Comparison of ENCODE assay signal across 27 cellular contexts in genomic region chr14:71521238-71521637, GRCh38.
DNase-seq lines count a peak whose midpoint lies in the region; ATAC-seq and TF ChIP-seq lines count a peak whose summit lies in the region.
"Had no signal": no experiment of that assay in that cellular context is flagged by ENCODE, and none has a peak within 500 bp of the region (broad histone marks: within the 10 kb centered on the region; RNA-seq: fewer than 3 reads in every experiment).

No MANE protein-coding gene starts in this region.

- H3K27ac ChIP-seq in trophoblast cell (ENCODE audit: low read depth, low read length) (no peak overlapping the region), smooth muscle cell (ENCODE audit: low read depth) (no peak overlapping the region)
- H3K27ac ChIP-seq: C4-2B, spleen, upper lobe of left lung had no signal

- H3K14ac ChIP-seq in trophoblast cell (ENCODE audit: low read length) = no peak overlapping the region

- H3K79me2 ChIP-seq in trophoblast cell (ENCODE audit: control insufficient read depth, insufficient read depth, low read length, poor library complexity) (no peaks in the 10 kb centered on the region), smooth muscle cell (ENCODE audit: low read depth) (peaks cover 42% of the 10 kb centered on the region)

- H3K4me1 ChIP-seq in trophoblast cell (ENCODE audit: control insufficient read depth in 1 of 2, insufficient read depth in 2 of 2, low read length in 2 of 2) (peaks cover 0 to 9% of the 10 kb centered on the region in 2 experiments), smooth muscle cell (ENCODE audit: low read depth) (peaks cover 5% of the 10 kb centered on the region)
- H3K4me1 ChIP-seq: upper lobe of left lung had no signal

- no peak overlapping the region for H2BK12ac ChIP-seq in trophoblast cell (ENCODE audit: low read length)

- H2BK120ac ChIP-seq in trophoblast cell (ENCODE audit: insufficient read depth, low read length, poor library complexity) = no peak overlapping the region

- TF ChIP-seq CTCF in HFFc6 (IDR thresholded peaks at IDR 0.05) (no peak), smooth muscle cell (IDR thresholded peaks at IDR 0.05; ENCODE audit: borderline replicate concordance, insufficient read depth, poor library complexity, severe bottlenecking) (no peak)

- DNase-seq in HFFc6 = no peak
- peak; percentile 53 for DNase-seq in NCI-H69 (lab: John Stamatoyannopoulos, UW)
- peak; percentile 54 for DNase-seq in islet precursor cell
- DNase-seq in trophoblast cell = peak; percentile 19 to 77
- DNase-seq in smooth muscle cell (lab: John Stamatoyannopoulos, UW; ENCODE audit: unreplicated experiment) = no peak
- no peak for DNase-seq in NCI-H2196 (lab: John Stamatoyannopoulos, UW; ENCODE audit: unreplicated experiment)
- DNase-seq in NCI-H446 treated with DMSO at 0.1 percent for 48 hours (lab: John Stamatoyannopoulos, UW) = no peak
- DNase-seq: activated CD4-positive, alpha-beta T cell treated with anti-CD3 and anti-CD28 coated beads for 36 hours; activated effector memory CD4-positive, alpha-beta T cell treated with anti-CD3 and anti-CD28 coated beads, Interleukin-2, amount 50 U/mL, for 16 hours; activated naive CD8-positive, alpha-beta T cell treated with anti-CD3 and anti-CD28 coated beads, Interleukin-2, amount 10 ng/mL, durations not matched to agents 7 days and 5 days; activated T-cell treated with anti-CD3 and anti-CD28 coated beads for 4 hours; dermis blood vessel endothelial cell; GOT3; MG63; natural killer cell; NCI-H2081 treated with DMSO at 0.1 percent for 48 hours; NK-92 treated with Interleukin-12 subunit alpha and Interleukin-12 subunit beta, amount 100 ng/mL, for 24 hours; retina; SHP77; spleen; stimulated activated CD4-positive, alpha-beta T cell treated with anti-CD3 and anti-CD28 coated beads, Interleukin-2, amount 100 ng/mL, for 48 hours; upper lobe of left lung had no signal

- H2AFZ ChIP-seq in trophoblast cell (ENCODE audit: insufficient read depth, low read length, poor library complexity) = no peak overlapping the region
- H2AFZ ChIP-seq in smooth muscle cell (ENCODE audit: low read depth) = no peak overlapping the region

- no peaks in the 10 kb centered on the region for H3K9me3 Mint-ChIP-seq in HFFc6
- H3K9me3 Mint-ChIP-seq: central memory CD8-positive, alpha-beta T cell; natural killer cell had no signal

- H3K27me3 ChIP-seq in trophoblast cell (ENCODE audit: insufficient read depth, low read length) (no peaks in the 10 kb centered on the region), smooth muscle cell (ENCODE audit: low read depth) (no peaks in the 10 kb centered on the region)
- H3K27me3 ChIP-seq: MG63, spleen, upper lobe of left lung had no signal

- no peak overlapping the region for H3K18ac ChIP-seq in trophoblast cell (ENCODE audit: low read length)

- H3K9me3 ChIP-seq in trophoblast cell (ENCODE audit: insufficient read depth, low read depth, low read length) (no peaks in the 10 kb centered on the region), smooth muscle cell (replicated peaks; ENCODE audit: low read depth) (no peaks in the 10 kb centered on the region)
- H3K9me3 ChIP-seq: MG63, spleen, upper lobe of left lung had no signal

- H3K79me1 ChIP-seq in trophoblast cell (ENCODE audit: low read length) = no peaks in the 10 kb centered on the region

- H3K4me2 ChIP-seq in trophoblast cell (ENCODE audit: low read length) (no peak overlapping the region), smooth muscle cell (no peak overlapping the region)

- H3K4me1 Mint-ChIP-seq in HFFc6 (ENCODE audit: low read depth) = peaks cover 50% of the 10 kb centered on the region

- peaks cover 7% of the 10 kb centered on the region for H3F3A ChIP-seq in smooth muscle cell (ENCODE audit: low read depth)

- no peak overlapping the region for H4K91ac ChIP-seq in trophoblast cell (ENCODE audit: low read depth, low read length)

- H2BK5ac ChIP-seq in trophoblast cell (ENCODE audit: low read depth, low read length, poor library complexity) = no peak overlapping the region

- peak overlapping the region; percentile 25 for H3K27ac Mint-ChIP-seq in HFFc6
- H3K27ac Mint-ChIP-seq: activated CD4-positive, alpha-beta T cell treated with anti-CD3 and anti-CD28 coated beads for 36 hours; activated naive CD8-positive, alpha-beta T cell treated with anti-CD3 and anti-CD28 coated beads, Interleukin-2, amount 10 ng/mL, durations not matched to agents 7 days and 5 days; IgD-negative memory B cell; natural killer cell; T-helper 2 cell treated with Interferon-gamma antibody and Interleukin-4, amounts not matched to agents 5 μg/mL and 100 μg/mL, for 36 hours had no signal

- ATAC-seq in GM21367 (IDR thresholded peaks at IDR 0.05; ENCODE audit: unreplicated experiment) = no peak
- ATAC-seq: activated CD4-positive, alpha-beta T cell treated with anti-CD3 and anti-CD28 coated beads for 36 hours; natural killer cell had no signal

- H3K4me3 ChIP-seq in trophoblast cell (ENCODE audit: low read depth, low read length) (no peak overlapping the region), smooth muscle cell (no peak overlapping the region)
- H3K4me3 ChIP-seq: MG63, spleen, upper lobe of left lung had no signal

- no peak overlapping the region for H4K12ac ChIP-seq in trophoblast cell (ENCODE audit: low read depth, low read length)

- H3K36me3 Mint-ChIP-seq in HFFc6 (ENCODE audit: low read depth) = peaks cover 39% of the 10 kb centered on the region
- H3K36me3 Mint-ChIP-seq: natural killer cell had no signal

- H4K8ac ChIP-seq in trophoblast cell (ENCODE audit: low read depth, low read length) = no peak overlapping the region

- H3K23ac ChIP-seq in trophoblast cell (ENCODE audit: low read length) = no peak overlapping the region

- H3K27me3 Mint-ChIP-seq in HFFc6 (ENCODE audit: insufficient read depth) = peaks cover 3% of the 10 kb centered on the region; the same call in 1 of the 2 replicates
- H3K27me3 Mint-ChIP-seq: activated CD4-positive, alpha-beta T cell treated with anti-CD3 and anti-CD28 coated beads for 36 hours; activated naive CD8-positive, alpha-beta T cell treated with anti-CD3 and anti-CD28 coated beads, Interleukin-2, amount 10 ng/mL, durations not matched to agents 7 days and 5 days; central memory CD8-positive, alpha-beta T cell; IgD-negative memory B cell had no signal

- H3K36me3 ChIP-seq in trophoblast cell (ENCODE audit: control insufficient read depth in 1 of 2, insufficient read depth in 2 of 2, low read length in 2 of 2) (peaks cover 2% of the 10 kb centered on the region in 2 experiments), smooth muscle cell (ENCODE audit: low read depth) (no peaks in the 10 kb centered on the region)
- H3K36me3 ChIP-seq: MG63, upper lobe of left lung had no signal

- peaks cover 27% of the 10 kb centered on the region for H4K20me1 ChIP-seq in smooth muscle cell (ENCODE audit: low read depth)

- no CpG with 5 or more reads among the region's 1 CpG for WGBS in trophoblast cell (ENCODE audit: extremely low coverage, insufficient coverage, insufficient read length)
- WGBS in smooth muscle cell (ENCODE audit: low lambda C conversion rate) = 100% methylated on average over 1 of the region's 1 CpG

- no peak overlapping the region for H2AK5ac ChIP-seq in trophoblast cell (ENCODE audit: low read length)

- no peak overlapping the region for H3K4me3 Mint-ChIP-seq in HFFc6
- H3K4me3 Mint-ChIP-seq: activated CD4-positive, alpha-beta T cell treated with anti-CD3 and anti-CD28 coated beads for 36 hours; activated naive CD8-positive, alpha-beta T cell treated with anti-CD3 and anti-CD28 coated beads, Interleukin-2, amount 10 ng/mL, durations not matched to agents 7 days and 5 days; central memory CD8-positive, alpha-beta T cell; IgD-negative memory B cell; natural killer cell; T-helper 2 cell treated with Interferon-gamma antibody and Interleukin-4, amounts not matched to agents 5 μg/mL and 100 μg/mL, for 36 hours had no signal

- no peak overlapping the region for H3K9ac ChIP-seq in trophoblast cell (ENCODE audit: low read length)
- no peak overlapping the region for H3K9ac ChIP-seq in smooth muscle cell (ENCODE audit: low read depth)

- H3K4ac ChIP-seq in trophoblast cell (ENCODE audit: low read depth, low read length) = no peak overlapping the region

Comparison
In these comparisons a context has a peak if more than half of its experiments do, and no peak if none do; other contexts are left out.
1. DNase-seq: peak in NCI-H69 (single experiment), islet precursor cell (single experiment) and trophoblast cell (2 of 2); none in HFFc6 (single experiment), smooth muscle cell (single experiment), NCI-H2196 (single experiment) and NCI-H446 treated with DMSO at 0.1 percent for 48 hours (single experiment).